In the genomic region with DNA sequence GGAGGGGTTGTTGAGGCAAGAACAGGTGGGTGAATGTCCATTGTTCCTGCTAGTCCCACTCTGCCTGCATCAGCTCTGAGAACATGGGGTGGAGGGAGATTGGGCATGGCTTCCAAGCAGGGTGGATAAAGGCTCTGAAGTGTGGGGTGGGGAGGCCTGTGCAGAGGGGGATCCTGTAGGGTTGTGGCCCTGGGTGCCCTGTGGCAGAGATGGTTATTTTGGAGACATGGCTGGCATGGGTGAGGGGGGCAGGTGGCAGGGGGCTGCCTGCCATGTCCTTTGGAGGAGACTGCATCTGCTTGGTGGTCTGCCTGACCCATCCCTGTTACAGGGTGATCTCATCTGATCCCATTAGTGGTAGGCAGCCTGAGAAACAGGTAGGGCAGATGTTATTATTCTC, we compare ENCODE assay signal across 17 cellular contexts. TPM values are rescaled to one million over a fixed set of nuclear protein-coding genes. Genes with fewer than 3 reads are reported as not detected.
DNase-seq lines count a peak whose midpoint lies in the region; ATAC-seq and TF ChIP-seq lines count a peak whose summit lies in the region.
"Had no signal": no experiment of that assay in that cellular context is flagged by ENCODE, and none has a peak within 500 bp of the region (broad histone marks: within the 10 kb centered on the region; RNA-seq: fewer than 3 reads in every experiment).

No MANE protein-coding gene starts in this region.

- POLR2A ChIA-PET in activated naive CD8-positive, alpha-beta T cell treated with anti-CD3 and anti-CD28 coated beads, Interleukin-2, amount 10 ng/mL, durations not matched to agents 7 days and 5 days (lab: Charles Lee), result no interaction called here

- H3K27ac ChIP-seq in BLaER1 treated with 17β-estradiol and CSF1 and Interleukin-3, amounts not matched to agents 10 nM and 100 nM, result no peak overlapping the region
- H3K27ac ChIP-seq in sigmoid colon, result no peak overlapping the region

- H3K36me3 Mint-ChIP-seq in activated naive CD8-positive, alpha-beta T cell treated with anti-CD3 and anti-CD28 coated beads, Interleukin-2, amount 10 ng/mL, durations not matched to agents 7 days and 5 days, result peaks cover 27% of the 10 kb centered on the region
- H3K36me3 Mint-ChIP-seq in activated naive CD8-positive, alpha-beta T cell treated with anti-CD3 and anti-CD28 coated beads, Interleukin-2, amount 50 U/mL, for 24 hours (ENCODE audit: low read depth), result peaks cover 2% of the 10 kb centered on the region
- H3K36me3 Mint-ChIP-seq in endothelial cell (ENCODE audit: low read depth, unreplicated experiment), result peaks cover 32% of the 10 kb centered on the region

- no peak for TF ChIP-seq EP300 in sigmoid colon (IDR thresholded peaks at IDR 0.05)

- H3K27me3 ChIP-seq in BLaER1 treated with 17β-estradiol and CSF1 and Interleukin-3, amounts not matched to agents 10 nM and 100 nM, result peaks cover 15 to 31% (median 22%) of the 10 kb centered on the region in 11 experiments
- peaks cover 3 to 16% (median 5%) of the 10 kb centered on the region in 3 donors for H3K27me3 ChIP-seq in sigmoid colon

- ATAC-seq in activated naive CD8-positive, alpha-beta T cell treated with anti-CD3 and anti-CD28 coated beads, Interleukin-2, amount 10 ng/mL, durations not matched to agents 7 days and 5 days (ENCODE audit: low read depth), result no peak
- ATAC-seq in activated naive CD8-positive, alpha-beta T cell treated with anti-CD3 and anti-CD28 coated beads, Interleukin-2, amount 50 U/mL, for 24 hours, result no peak

- H3K4me3 ChIP-seq in BLaER1 treated with 17β-estradiol and CSF1 and Interleukin-3, amounts not matched to agents 10 nM and 100 nM, result no peak overlapping the region
- no peak overlapping the region for H3K4me3 ChIP-seq in sigmoid colon

- DNase-seq in activated naive CD8-positive, alpha-beta T cell treated with anti-CD3 and anti-CD28 coated beads, Interleukin-2, amount 10 ng/mL, durations not matched to agents 7 days and 5 days, result no peak
- no peak for DNase-seq in activated naive CD8-positive, alpha-beta T cell treated with anti-CD3 and anti-CD28 coated beads, Interleukin-2, amount 50 U/mL, for 24 hours
- DNase-seq in endothelial cell (ENCODE audit: low spot score), result no peak
- DNase-seq in sigmoid colon, result peak; percentile 20
- DNase-seq in stimulated activated CD4-positive, alpha-beta T cell treated with anti-CD3 and anti-CD28 coated beads, Interleukin-12 subunit alpha, Interleukin-12 subunit beta, amount 100 ng/mL, for 4 hours, result no peak
- DNase-seq in RKO (ENCODE audit: low spot score), result no peak
- DNase-seq in HUDEP-2 (lab: John Stamatoyannopoulos, UW; ENCODE audit: unreplicated experiment in 76 of 76), result no peak
- DNase-seq: 8988T; Caco-2; CD4-positive, alpha-beta T cell; H9; IMR-90 had no signal

- peaks cover 16% of the 10 kb centered on the region for H3K27me3 Mint-ChIP-seq in activated naive CD8-positive, alpha-beta T cell treated with anti-CD3 and anti-CD28 coated beads, Interleukin-2, amount 10 ng/mL, durations not matched to agents 7 days and 5 days
- peaks cover 43% of the 10 kb centered on the region for H3K27me3 Mint-ChIP-seq in activated naive CD8-positive, alpha-beta T cell treated with anti-CD3 and anti-CD28 coated beads, Interleukin-2, amount 50 U/mL, for 24 hours
- peaks cover 6% of the 10 kb centered on the region for H3K27me3 Mint-ChIP-seq in endothelial cell (ENCODE audit: unreplicated experiment)

- no peak for TF ChIP-seq POLR2A in sigmoid colon (IDR thresholded peaks at IDR 0.05)

- 0 out of 22 replicates have a peak, but pooled peaks cover 0 to 6% (median 0%) of the 10 kb centered on the region in 11 experiments for H4K20me1 ChIP-seq in BLaER1 treated with 17β-estradiol and CSF1 and Interleukin-3, amounts not matched to agents 10 nM and 100 nM

- no peak overlapping the region for H3K27ac Mint-ChIP-seq in activated naive CD8-positive, alpha-beta T cell treated with anti-CD3 and anti-CD28 coated beads, Interleukin-2, amount 10 ng/mL, durations not matched to agents 7 days and 5 days
- H3K27ac Mint-ChIP-seq in activated naive CD8-positive, alpha-beta T cell treated with anti-CD3 and anti-CD28 coated beads, Interleukin-2, amount 50 U/mL, for 24 hours, result no peak overlapping the region
- no peak overlapping the region for H3K27ac Mint-ChIP-seq in endothelial cell (ENCODE audit: unreplicated experiment)
- H3K27ac Mint-ChIP-seq: CD4-positive, alpha-beta T cell had no signal

- no peaks in the 10 kb centered on the region for H3K9me3 Mint-ChIP-seq in activated naive CD8-positive, alpha-beta T cell treated with anti-CD3 and anti-CD28 coated beads, Interleukin-2, amount 10 ng/mL, durations not matched to agents 7 days and 5 days
- H3K9me3 Mint-ChIP-seq in activated naive CD8-positive, alpha-beta T cell treated with anti-CD3 and anti-CD28 coated beads, Interleukin-2, amount 50 U/mL, for 24 hours, result no peaks in the 10 kb centered on the region
- H3K9me3 Mint-ChIP-seq in endothelial cell (ENCODE audit: unreplicated experiment), result no peaks in the 10 kb centered on the region
- H3K9me3 Mint-ChIP-seq: CD4-positive, alpha-beta T cell; H9 had no signal

- TF ChIP-seq CTCF in endothelial cell (IDR thresholded peaks at IDR 0.05; ENCODE audit: unreplicated experiment) (no peak), sigmoid colon (IDR thresholded peaks at IDR 0.05) (no peak)

- peaks cover 8% of the 10 kb centered on the region for H3K4me1 Mint-ChIP-seq in activated naive CD8-positive, alpha-beta T cell treated with anti-CD3 and anti-CD28 coated beads, Interleukin-2, amount 10 ng/mL, durations not matched to agents 7 days and 5 days
- H3K4me1 Mint-ChIP-seq in activated naive CD8-positive, alpha-beta T cell treated with anti-CD3 and anti-CD28 coated beads, Interleukin-2, amount 50 U/mL, for 24 hours, result peaks cover 4% of the 10 kb centered on the region
- peaks cover 49% of the 10 kb centered on the region for H3K4me1 Mint-ChIP-seq in endothelial cell (ENCODE audit: unreplicated experiment)

- H3K36me3 ChIP-seq in BLaER1 treated with 17β-estradiol and CSF1 and Interleukin-3, amounts not matched to agents 10 nM and 100 nM, result peaks cover 8 to 69% (median 57%) of the 10 kb centered on the region in 11 experiments; a peak in 21 of 22 replicates
- H3K36me3 ChIP-seq in sigmoid colon, result no peaks in the 10 kb centered on the region

- H3K9me3 ChIP-seq in BLaER1 treated with 17β-estradiol and CSF1 and Interleukin-3, amounts not matched to agents 10 nM and 100 nM (replicated peaks in 1 of 11), result no peaks in the 10 kb centered on the region
- no peaks in the 10 kb centered on the region for H3K9me3 ChIP-seq in sigmoid colon
- H3K9me3 ChIP-seq: Caco-2 had no signal

- intact Hi-C loops in sigmoid colon (cut with DNase I), result no loop called here

- no peak overlapping the region for H3K9ac ChIP-seq in BLaER1 treated with 17β-estradiol and CSF1 and Interleukin-3, amounts not matched to agents 10 nM and 100 nM

- peak overlapping the region; percentile 20 for H3K4me3 Mint-ChIP-seq in activated naive CD8-positive, alpha-beta T cell treated with anti-CD3 and anti-CD28 coated beads, Interleukin-2, amount 10 ng/mL, durations not matched to agents 7 days and 5 days
- H3K4me3 Mint-ChIP-seq in activated naive CD8-positive, alpha-beta T cell treated with anti-CD3 and anti-CD28 coated beads, Interleukin-2, amount 50 U/mL, for 24 hours, result no peak overlapping the region
- peak overlapping the region; percentile 88 for H3K4me3 Mint-ChIP-seq in endothelial cell (ENCODE audit: unreplicated experiment)
- H3K4me3 Mint-ChIP-seq: CD4-positive, alpha-beta T cell; H9 had no signal

- H3K4me1 ChIP-seq in BLaER1 treated with 17β-estradiol and CSF1 and Interleukin-3, amounts not matched to agents 10 nM and 100 nM, result peaks cover 34 to 70% (median 60%) of the 10 kb centered on the region in 10 experiments
- H3K4me1 ChIP-seq in sigmoid colon, result peaks cover 0 to 18% (median 15%) of the 10 kb centered on the region in 4 donors
- H3K4me1 ChIP-seq: Caco-2 had no signal

- H3K4me2 ChIP-seq in BLaER1 treated with 17β-estradiol and CSF1 and Interleukin-3, amounts not matched to agents 10 nM and 100 nM, result peak overlapping the region in 10 of 11 experiments; percentile 73 to 99 (median 91); a peak in 18 of 22 replicates

RNA-seq across cellular contexts. Expression of a gene that starts 11.2 kb away (rescaled TPM):
- total RNA-seq in activated naive CD8-positive, alpha-beta T cell treated with anti-CD3 and anti-CD28 coated beads, Interleukin-2, amount 10 ng/mL, durations not matched to agents 7 days and 5 days, result not detected
- total RNA-seq in endothelial cell (ENCODE audit: unreplicated experiment) (15.7 TPM), sigmoid colon (not detected)
- polyA plus RNA-seq in sigmoid colon, result not detected
- total RNA-seq: A673; Caco-2; CD4-positive, alpha-beta T cell; H1; H9; HT1080; IMR-90 had no signal
- polyA plus RNA-seq: AG04450, H1, IMR-90 had no signal

RNA-seq across cellular contexts. Expression of a gene that starts 48.3 kb away (rescaled TPM):
- total RNA-seq in activated naive CD8-positive, alpha-beta T cell treated with anti-CD3 and anti-CD28 coated beads, Interleukin-2, amount 10 ng/mL, durations not matched to agents 7 days and 5 days, result 10 to 100 TPM; 48.5 to 56.0 TPM
- total RNA-seq in endothelial cell (ENCODE audit: unreplicated experiment) (4.0 TPM), sigmoid colon (10 to 100 TPM in 1 of 4 donors, 1 to 10 TPM in 3; 1.1 to 15.0 (median 2.8) TPM)
- polyA plus RNA-seq in sigmoid colon, result under 1 TPM in 1 of 3 donors, not detected in 2; 0.52 TPM

RNA-seq across cellular contexts. Expression of a gene that starts 52.9 kb away (rescaled TPM):
- not detected for total RNA-seq in activated naive CD8-positive, alpha-beta T cell treated with anti-CD3 and anti-CD28 coated beads, Interleukin-2, amount 10 ng/mL, durations not matched to agents 7 days and 5 days
- 16.3 TPM for total RNA-seq in endothelial cell (ENCODE audit: unreplicated experiment)
- total RNA-seq in sigmoid colon, result 1 to 10 TPM in 1 of 4 donors, under 1 TPM in 1, not detected in 2; 0.33 to 1.1 TPM
- 1 to 10 TPM in 1 of 3 donors, under 1 TPM in 1, not detected in 1; 0.92 to 1.3 TPM for polyA plus RNA-seq in sigmoid colon
- total RNA-seq: CD4-positive, alpha-beta T cell had no signal

Comparison
In these comparisons a context has a peak if more than half of its experiments do, and no peak if none do; other contexts are left out.
1. RNA of a gene that starts 11.2 kb away (total RNA-seq): 15.7 TPM in endothelial cell (single experiment); not detected in activated naive CD8-positive, alpha-beta T cell treated with anti-CD3 and anti-CD28 coated beads, Interleukin-2, amount 10 ng/mL, durations not matched to agents 7 days and 5 days and not detected in sigmoid colon; every median in the first group is over 10 times any median in the second.